In the genomic region with DNA sequence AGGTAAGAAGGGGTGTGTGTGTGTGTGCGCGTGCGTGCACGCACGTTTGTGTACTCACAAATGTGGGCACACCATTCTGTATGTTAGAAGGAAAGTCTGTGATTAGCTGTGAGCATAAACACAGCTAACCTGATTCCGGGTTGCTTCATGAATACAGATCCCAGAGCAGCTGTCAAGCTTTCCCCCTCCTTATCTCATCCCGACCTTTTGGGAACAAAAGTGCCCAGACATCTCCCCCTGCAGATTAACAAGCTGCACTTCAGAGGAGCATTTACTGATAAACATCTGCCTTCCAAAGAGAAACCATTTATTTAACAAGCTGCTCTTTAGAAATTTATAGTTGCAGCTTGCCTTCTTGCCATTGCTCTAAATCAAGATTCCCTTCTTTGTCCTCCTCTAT, we compare ENCODE assay signal across 22 cellular contexts.
DNase-seq lines count a peak whose midpoint lies in the region; ATAC-seq and TF ChIP-seq lines count a peak whose summit lies in the region.
"Had no signal": no experiment of that assay in that cellular context is flagged by ENCODE, and none has a peak within 500 bp of the region (broad histone marks: within the 10 kb centered on the region; RNA-seq: fewer than 3 reads in every experiment).

No MANE protein-coding gene starts in this region.

- H3K27me3 ChIP-seq in cardiac muscle cell (no peaks in the 10 kb centered on the region), right atrium auricular region (no peaks in the 10 kb centered on the region)
- H3K27me3 ChIP-seq: BLaER1 treated with 17β-estradiol and CSF1 and Interleukin-3, amounts not matched to agents 10 nM and 100 nM had no signal

- H3K9me3 ChIP-seq in cardiac muscle cell (ENCODE audit: low read depth) (no peaks in the 10 kb centered on the region), right atrium auricular region (no peaks in the 10 kb centered on the region)

- ATAC-seq in GM21390 (IDR thresholded peaks at IDR 0.05; ENCODE audit: unreplicated experiment) (no peak), HG02840 (IDR thresholded peaks at IDR 0.05; ENCODE audit: low FRiP score, unreplicated experiment) (no peak)
- ATAC-seq: activated CD8-positive, alpha-beta T cell treated with anti-CD3 and anti-CD28 coated beads for 36 hours; HCT116; left cardiac atrium; naive thymus-derived CD8-positive, alpha-beta T cell had no signal

- H3K4me1 ChIP-seq in cardiac muscle cell (ENCODE audit: low read depth) (peaks cover 34% of the 10 kb centered on the region), right atrium auricular region (peaks cover 0 to 9% of the 10 kb centered on the region in 2 donors)

- peak overlapping the region; percentile 84 for H3K27ac ChIP-seq in cardiac muscle cell
- H3K27ac ChIP-seq in right atrium auricular region, result no peak overlapping the region
- H3K27ac ChIP-seq: BLaER1 treated with 17β-estradiol and CSF1 and Interleukin-3, amounts not matched to agents 10 nM and 100 nM had no signal

- no peak for TF ChIP-seq CTCF in cardiac muscle cell (IDR thresholded peaks at IDR 0.05; ENCODE audit: low read depth, low read length)
- no peak for TF ChIP-seq CTCF in right atrium auricular region (IDR thresholded peaks at IDR 0.05)
- TF ChIP-seq CTCF in fibroblast of villous mesenchyme (IDR thresholded peaks at IDR 0.05; ENCODE audit: insufficient read depth, low read depth, low read length), result no peak

- H3K4me3 ChIP-seq in cardiac muscle cell (no peak overlapping the region), right atrium auricular region (no peak overlapping the region), fibroblast of villous mesenchyme (ENCODE audit: low read depth, low read length) (no peak overlapping the region)
- H3K4me3 ChIP-seq: BLaER1 treated with 17β-estradiol and CSF1 and Interleukin-3, amounts not matched to agents 10 nM and 100 nM; smooth muscle cell had no signal

- DNase-seq in cardiac muscle cell (ENCODE audit: low read depth in 1 of 2, low spot score in 1 of 2), result no peak
- no peak for DNase-seq in right atrium auricular region (ENCODE audit: low spot score)
- peak; percentile 68 for DNase-seq in OCI-M1 (lab: John Stamatoyannopoulos, UW)
- DNase-seq in fibroblast of villous mesenchyme (ENCODE audit: low read depth), result peak; percentile 67
- DNase-seq in NOMO-1 (lab: John Stamatoyannopoulos, UW; ENCODE audit: unreplicated experiment in 2 of 2), result no peak
- DNase-seq in C1 segment of cervical spinal cord (lab: John Stamatoyannopoulos, UW), result no peak
- DNase-seq: ACHN; activated CD8-positive, alpha-beta T cell treated with anti-CD3 and anti-CD28 coated beads for 36 hours; activated naive CD8-positive, alpha-beta T cell treated with anti-CD3 and anti-CD28 coated beads for 36 hours; dermis blood vessel endothelial cell; head of caudate nucleus; left cardiac atrium; mesenchymal stem cell; naive thymus-derived CD8-positive, alpha-beta T cell; NCI-H1417; stimulated activated CD4-positive, alpha-beta T cell treated with anti-CD3 and anti-CD28 coated beads, Interleukin-2, amount 100 ng/mL, for 24 hours; SW 1271 had no signal

- H3K36me3 ChIP-seq in cardiac muscle cell (no peaks in the 10 kb centered on the region), right atrium auricular region (no peaks in the 10 kb centered on the region)

Comparison
In these comparisons a context has a peak if more than half of its experiments do, and no peak if none do; other contexts are left out.
1. DNase-seq: peak in OCI-M1 (single experiment) and fibroblast of villous mesenchyme (single experiment); none in cardiac muscle cell (0 of 2), right atrium auricular region (single experiment), NOMO-1 (0 of 2) and C1 segment of cervical spinal cord (0 of 14).